Comparison of ENCODE assay signal across 18 cellular contexts in genomic region chr2:68418855-68419254, GRCh38. TPM values are rescaled to one million over a fixed set of nuclear protein-coding genes. Genes with fewer than 3 reads are reported as not detected.
DNase-seq lines count a peak whose midpoint lies in the region; ATAC-seq and TF ChIP-seq lines count a peak whose summit lies in the region.
"Had no signal": no experiment of that assay in that cellular context is flagged by ENCODE, and none has a peak within 500 bp of the region (broad histone marks: within the 10 kb centered on the region; RNA-seq: fewer than 3 reads in every experiment).

No MANE protein-coding gene starts in this region.

- no peaks in the 10 kb centered on the region for H3K27me3 ChIP-seq in sigmoid colon
- peaks cover 7% of the 10 kb centered on the region for H3K27me3 ChIP-seq in HAP-1 (ENCODE audit: low read depth)
- H3K27me3 ChIP-seq: MG63, SJSA1 had no signal

- H3K9me3 ChIP-seq in sigmoid colon (no peaks in the 10 kb centered on the region), HAP-1 (no peaks in the 10 kb centered on the region)
- H3K9me3 ChIP-seq: MG63, SJSA1 had no signal

- no peaks in the 10 kb centered on the region for H3K4me1 ChIP-seq in sigmoid colon
- H3K4me1 ChIP-seq in HAP-1 = no peaks in the 10 kb centered on the region
- H3K4me1 ChIP-seq: SJSA1 had no signal

- H3K36me3 ChIP-seq in sigmoid colon = no peaks in the 10 kb centered on the region
- no peaks in the 10 kb centered on the region for H3K36me3 ChIP-seq in HAP-1 (replicated peaks)
- H3K36me3 ChIP-seq: MG63, SJSA1 had no signal

- peak overlapping the region; percentile 82 to 95 for H3K27ac Mint-ChIP-seq in effector memory CD8-positive, alpha-beta T cell
- H3K27ac Mint-ChIP-seq in stimulated activated effector memory CD8-positive, alpha-beta T cell treated with anti-CD3 and anti-CD28 coated beads, Interleukin-12 subunit alpha, Interleukin-12 subunit beta, amount 100 ng/mL, for 72 hours = peak overlapping the region; percentile 63

- intact Hi-C loops in sigmoid colon (cut with DNase I) = no loop called here

- ATAC-seq in GM18511 (IDR thresholded peaks at IDR 0.05; ENCODE audit: unreplicated experiment) (peak; percentile 57), HG03432 (IDR thresholded peaks at IDR 0.05; ENCODE audit: unreplicated experiment) (peak; percentile 59)
- ATAC-seq in effector memory CD8-positive, alpha-beta T cell (replicated peaks) = no peak
- ATAC-seq in stimulated activated effector memory CD8-positive, alpha-beta T cell treated with anti-CD3 and anti-CD28 coated beads, Interleukin-12 subunit alpha, Interleukin-12 subunit beta, amount 100 ng/mL, for 72 hours = peak; percentile 48

- no peaks in the 10 kb centered on the region for H3K27me3 Mint-ChIP-seq in effector memory CD8-positive, alpha-beta T cell
- H3K27me3 Mint-ChIP-seq: CD4-positive, CD25-positive, alpha-beta regulatory T cell had no signal

- H3K9me3 Mint-ChIP-seq in effector memory CD8-positive, alpha-beta T cell = no peaks in the 10 kb centered on the region
- H3K9me3 Mint-ChIP-seq in stimulated activated effector memory CD8-positive, alpha-beta T cell treated with anti-CD3 and anti-CD28 coated beads, Interleukin-12 subunit alpha, Interleukin-12 subunit beta, amount 100 ng/mL, for 72 hours = no peaks in the 10 kb centered on the region
- H3K9me3 Mint-ChIP-seq: CD4-positive, CD25-positive, alpha-beta regulatory T cell had no signal

- TF ChIP-seq POLR2A in sigmoid colon (IDR thresholded peaks at IDR 0.05) = no peak

- TF ChIP-seq EP300 in sigmoid colon (IDR thresholded peaks at IDR 0.05) = no peak

- DNase-seq in effector memory CD8-positive, alpha-beta T cell = no peak
- no peak for DNase-seq in stimulated activated effector memory CD8-positive, alpha-beta T cell treated with anti-CD3 and anti-CD28 coated beads, Interleukin-12 subunit alpha, Interleukin-12 subunit beta, amount 100 ng/mL, for 72 hours (ENCODE audit: low spot score in 2 of 2)
- DNase-seq in sigmoid colon (no peak), GM10266 (ENCODE audit: extremely low spot score) (no peak), HAP-1 (ENCODE audit: low spot score in 2 of 2) (no peak), A172 (ENCODE audit: low spot score) (no peak)
- DNase-seq: activated naive CD4-positive, alpha-beta T cell treated with anti-CD3 and anti-CD28 coated beads, Interleukin-2, amount 50 U/mL, for 16 hours; caudate nucleus; CD4-positive, CD25-positive, alpha-beta regulatory T cell; GDM1; head of caudate nucleus; MG63; NK-92 treated with Interleukin-12 subunit alpha and Interleukin-12 subunit beta, amount 100 ng/mL, for 24 hours; stimulated activated CD4-positive, alpha-beta T cell treated with anti-CD3 and anti-CD28 coated beads, Interleukin-4, amount 100 ng/mL, for 4 hours; stimulated activated naive CD4-positive, alpha-beta T cell treated with Interleukin-2 at 50 U/mL for 16 hours had no signal

- in situ Hi-C loops in HAP-1 (cut with MboI; ENCODE audit: low sequenced_read_pairs) = no loop called here

- peaks cover 31 to 56% of the 10 kb centered on the region in 2 donors for H3K4me1 Mint-ChIP-seq in effector memory CD8-positive, alpha-beta T cell (ENCODE audit: low read depth in 2 of 2)
- peaks cover 54% of the 10 kb centered on the region for H3K4me1 Mint-ChIP-seq in stimulated activated effector memory CD8-positive, alpha-beta T cell treated with anti-CD3 and anti-CD28 coated beads, Interleukin-12 subunit alpha, Interleukin-12 subunit beta, amount 100 ng/mL, for 72 hours

- no peak for TF ChIP-seq CTCF in sigmoid colon (IDR thresholded peaks at IDR 0.05)
- no peak for TF ChIP-seq CTCF in GM10266 (IDR thresholded peaks at IDR 0.05; ENCODE audit: control insufficient read depth, insufficient read depth, low read depth, missing control alignments)

- H3K27ac ChIP-seq in sigmoid colon = no peak overlapping the region
- H3K27ac ChIP-seq: SJSA1 had no signal

- peaks cover 3% of the 10 kb centered on the region for H3K36me3 Mint-ChIP-seq in effector memory CD8-positive, alpha-beta T cell (ENCODE audit: insufficient read depth)
- no peaks in the 10 kb centered on the region for H3K36me3 Mint-ChIP-seq in stimulated activated effector memory CD8-positive, alpha-beta T cell treated with anti-CD3 and anti-CD28 coated beads, Interleukin-12 subunit alpha, Interleukin-12 subunit beta, amount 100 ng/mL, for 72 hours
- H3K36me3 Mint-ChIP-seq: CD4-positive, CD25-positive, alpha-beta regulatory T cell had no signal

- no peak overlapping the region for H3K4me3 ChIP-seq in sigmoid colon
- no peak overlapping the region for H3K4me3 ChIP-seq in HAP-1
- H3K4me3 ChIP-seq: MG63, SJSA1 had no signal

- peak overlapping the region in 1 of 2 donors; percentile 55 for H3K4me3 Mint-ChIP-seq in effector memory CD8-positive, alpha-beta T cell
- H3K4me3 Mint-ChIP-seq in stimulated activated effector memory CD8-positive, alpha-beta T cell treated with anti-CD3 and anti-CD28 coated beads, Interleukin-12 subunit alpha, Interleukin-12 subunit beta, amount 100 ng/mL, for 72 hours = no peak overlapping the region
- H3K4me3 Mint-ChIP-seq: CD4-positive, CD25-positive, alpha-beta regulatory T cell had no signal

- 78 to 91% methylated on average over 3 of the region's 3 CpGs for WGBS in sigmoid colon, 2 donors

RNA-seq across cellular contexts. Expression of gene FBXO48, which starts 48.2 kb away (rescaled TPM):
- 1 to 10 TPM in 1 of 4 donors, under 1 TPM in 3; 0.55 to 1.1 (median 0.83) TPM for total RNA-seq in sigmoid colon
- polyA plus RNA-seq in sigmoid colon = 1 to 10 TPM in 1 of 3 donors, under 1 TPM in 2; 0.60 to 1.2 (median 0.70) TPM
- 0.43 and 0.67 TPM in 2 replicates for total RNA-seq in A172 (2014; rRNA removed; shearing (Covaris generic))

RNA-seq across cellular contexts. Expression of gene APLF, which starts 48.5 kb away (rescaled TPM):
- total RNA-seq in sigmoid colon = 10 to 100 TPM; 11.0 to 21.7 (median 14.5) TPM
- under 1 TPM; 0.23 to 0.69 (median 0.60) TPM for polyA plus RNA-seq in sigmoid colon
- total RNA-seq in A172 (2014; rRNA removed; shearing (Covaris generic)) = 3.7 and 6.8 TPM in 2 replicates

RNA-seq across cellular contexts. Expression of gene PLEK, which starts 53.8 kb away (rescaled TPM):
- total RNA-seq in sigmoid colon = 10 to 100 TPM in 2 of 4 donors, 1 to 10 TPM in 2; 5.8 to 15.2 (median 10.3) TPM
- polyA plus RNA-seq in sigmoid colon = 10 to 100 TPM; 12.5 to 16.8 (median 12.6) TPM
- not detected in 2 replicates for total RNA-seq in A172 (2014; rRNA removed; shearing (Covaris generic))
- total RNA-seq: SJSA1 had no signal
